18 cellular contexts compared by ENCODE assay signal in genomic region chr3:36741285-36741684, GRCh38. TPM values are rescaled to one million over a fixed set of nuclear protein-coding genes. Genes with fewer than 3 reads are reported as not detected.
DNase-seq lines count a peak whose midpoint lies in the region; ATAC-seq, FAIRE-seq and TF ChIP-seq lines count a peak whose summit lies in the region.
"Had no signal": no experiment of that assay in that cellular context is flagged by ENCODE, and none has a peak within 500 bp of the region (broad histone marks: within the 10 kb centered on the region; RNA-seq: fewer than 3 reads in every experiment).

No MANE protein-coding gene starts in this region.

- no peak overlapping the region for H3K9ac ChIP-seq in astrocyte (ENCODE audit: low read length)

- CTCF ChIA-PET in activated CD8-positive, alpha-beta T cell treated with anti-CD3 and anti-CD28 coated beads for 36 hours (lab: Charles Lee): interaction anchor here (1.4 kb wide), 1 partner anchor 217 kb away, joined by 4 read pairs; no protein-coding TSS in a partner anchor

- no peaks in the 10 kb centered on the region for H3K36me3 ChIP-seq in astrocyte (ENCODE audit: insufficient read depth, low read length)
- H3K36me3 ChIP-seq in kidney epithelial cell (ENCODE audit: control insufficient read depth, insufficient read depth, low read length): no peaks in the 10 kb centered on the region
- H3K36me3 ChIP-seq: left lung, ovary had no signal

- TF ChIP-seq CTCF in astrocyte (IDR thresholded peaks at IDR 0.05; ENCODE audit: insufficient read depth, low read depth, low read length): peak; percentile 10
- peak; percentile 27 for TF ChIP-seq CTCF in kidney epithelial cell (IDR thresholded peaks at IDR 0.05; ENCODE audit: insufficient read depth, low read length, poor library complexity, severe bottlenecking)
- no peak for TF ChIP-seq CTCF in activated CD8-positive, alpha-beta T cell treated with anti-CD3 and anti-CD28 coated beads for 36 hours (IDR thresholded peaks at IDR 0.05)

- no peak overlapping the region for H2AFZ ChIP-seq in astrocyte (ENCODE audit: low read depth, low read length)

- DNase-seq in ACHN (peak; percentile 4), GM04504 (ENCODE audit: low read depth) (peak; percentile 1), astrocyte (ENCODE audit: low read depth) (no peak), kidney epithelial cell (ENCODE audit: low read depth) (no peak), NCI-H510A treated with DMSO at 0.1 percent for 48 hours (lab: John Stamatoyannopoulos, UW) (no peak)
- no peak for DNase-seq in activated CD8-positive, alpha-beta T cell treated with anti-CD3 and anti-CD28 coated beads for 36 hours
- DNase-seq in activated CD4-positive, alpha-beta T cell treated with anti-CD3 and anti-CD28 coated beads, Interleukin-2, amount 50 U/mL, for 1 hour: no peak
- DNase-seq: activated CD4-positive, alpha-beta T cell treated with anti-CD3 and anti-CD28 coated beads, Interleukin-2, amount 10 ng/mL, durations not matched to agents 7 days and 5 days; activated effector memory CD4-positive, alpha-beta T cell treated with anti-CD3 and anti-CD28 coated beads, Interleukin-2, amount 50 U/mL, for 16 hours; CD8-positive, alpha-beta T cell; cerebellar nuclear complex; left lung; NCI-H748 treated with DMSO at 0.1 percent for 48 hours; ovary; stimulated activated CD4-positive, alpha-beta T cell treated with anti-CD3 and anti-CD28 coated beads, Interleukin-1b, Interleukin-23, amount 100 ng/mL, for 48 hours; stimulated activated naive CD4-positive, alpha-beta T cell had no signal

- H3K4me1 ChIP-seq in astrocyte (ENCODE audit: insufficient read depth, low read length): no peaks in the 10 kb centered on the region
- H3K4me1 ChIP-seq: left lung had no signal

- H3K4me2 ChIP-seq in astrocyte (ENCODE audit: low read length): no peak overlapping the region

- no peak overlapping the region for H3K27ac Mint-ChIP-seq in astrocyte (ENCODE audit: unreplicated experiment)
- no peak overlapping the region for H3K27ac Mint-ChIP-seq in activated CD8-positive, alpha-beta T cell treated with anti-CD3 and anti-CD28 coated beads for 36 hours
- H3K27ac Mint-ChIP-seq: activated CD4-positive, alpha-beta T cell treated with anti-CD3 and anti-CD28 coated beads, Interleukin-2, amount 10 ng/mL, durations not matched to agents 7 days and 5 days; CD8-positive, alpha-beta T cell had no signal

- POLR2A ChIA-PET in activated CD8-positive, alpha-beta T cell treated with anti-CD3 and anti-CD28 coated beads for 36 hours (lab: Charles Lee): no interaction called here

- intact Hi-C loops in activated CD8-positive, alpha-beta T cell treated with anti-CD3 and anti-CD28 coated beads for 36 hours (cut with micrococcal nuclease): no loop called here

- no peaks in the 10 kb centered on the region for H3K4me1 Mint-ChIP-seq in astrocyte (ENCODE audit: low read depth, unreplicated experiment)
- H3K4me1 Mint-ChIP-seq in activated CD8-positive, alpha-beta T cell treated with anti-CD3 and anti-CD28 coated beads for 36 hours (ENCODE audit: low read depth): no peaks in the 10 kb centered on the region
- H3K4me1 Mint-ChIP-seq: activated CD4-positive, alpha-beta T cell treated with anti-CD3 and anti-CD28 coated beads, Interleukin-2, amount 10 ng/mL, durations not matched to agents 7 days and 5 days had no signal

- peaks cover 5% of the 10 kb centered on the region for H3K27me3 Mint-ChIP-seq in astrocyte (ENCODE audit: low read depth, unreplicated experiment)
- no peaks in the 10 kb centered on the region for H3K27me3 Mint-ChIP-seq in activated CD8-positive, alpha-beta T cell treated with anti-CD3 and anti-CD28 coated beads for 36 hours

- FAIRE-seq in astrocyte (lab: Jason Lieb, UNC): no peak
- FAIRE-seq: HTR-8/SVneo had no signal

- ATAC-seq in activated CD8-positive, alpha-beta T cell treated with anti-CD3 and anti-CD28 coated beads for 36 hours: no peak
- ATAC-seq in GM21381 (IDR thresholded peaks at IDR 0.05; ENCODE audit: unreplicated experiment): no peak
- ATAC-seq: CD8-positive, alpha-beta T cell; left lung had no signal

- no peaks in the 10 kb centered on the region for H3K79me2 ChIP-seq in astrocyte (ENCODE audit: insufficient read depth, low read length)

- in situ Hi-C loops in ACHN (cut with HindIII; ENCODE audit: low pct_ligation_motif_present, low pct_unique_long_range_greater_than_20kb, low sequenced_read_pairs): no loop called here

- H3K4me3 Mint-ChIP-seq in astrocyte (ENCODE audit: unreplicated experiment): no peak overlapping the region
- H3K4me3 Mint-ChIP-seq in activated CD8-positive, alpha-beta T cell treated with anti-CD3 and anti-CD28 coated beads for 36 hours: no peak overlapping the region
- H3K4me3 Mint-ChIP-seq: activated CD4-positive, alpha-beta T cell treated with anti-CD3 and anti-CD28 coated beads, Interleukin-2, amount 10 ng/mL, durations not matched to agents 7 days and 5 days; CD8-positive, alpha-beta T cell had no signal

- H3K36me3 Mint-ChIP-seq in astrocyte (ENCODE audit: low read depth, unreplicated experiment): no peaks in the 10 kb centered on the region
- H3K36me3 Mint-ChIP-seq in activated CD8-positive, alpha-beta T cell treated with anti-CD3 and anti-CD28 coated beads for 36 hours (ENCODE audit: low read depth): no peaks in the 10 kb centered on the region
- H3K36me3 Mint-ChIP-seq: CD8-positive, alpha-beta T cell had no signal

- H3K4me3 ChIP-seq in astrocyte (ENCODE audit: insufficient read depth, low read depth, low read length) (no peak overlapping the region), kidney epithelial cell (ENCODE audit: low read depth, low read length) (no peak overlapping the region)
- H3K4me3 ChIP-seq: left lung, ovary had no signal

- H4K20me1 ChIP-seq in astrocyte (ENCODE audit: insufficient read depth, low read length): no peaks in the 10 kb centered on the region

- H3K27me3 ChIP-seq in astrocyte (ENCODE audit: insufficient read depth, low read length) (peaks cover 2% of the 10 kb centered on the region), kidney epithelial cell (ENCODE audit: control insufficient read depth, insufficient read depth, low read length) (peaks cover 2% of the 10 kb centered on the region)
- H3K27me3 ChIP-seq: left lung, ovary had no signal

- no peaks in the 10 kb centered on the region for H3K9me3 Mint-ChIP-seq in astrocyte (ENCODE audit: unreplicated experiment)
- no peaks in the 10 kb centered on the region for H3K9me3 Mint-ChIP-seq in activated CD8-positive, alpha-beta T cell treated with anti-CD3 and anti-CD28 coated beads for 36 hours
- H3K9me3 Mint-ChIP-seq: activated CD4-positive, alpha-beta T cell treated with anti-CD3 and anti-CD28 coated beads, Interleukin-2, amount 10 ng/mL, durations not matched to agents 7 days and 5 days; CD8-positive, alpha-beta T cell had no signal

- no peaks in the 10 kb centered on the region for H3K9me3 ChIP-seq in astrocyte (ENCODE audit: insufficient read depth, low read depth, low read length)
- H3K9me3 ChIP-seq: left lung, ovary had no signal

- H3K27ac ChIP-seq in astrocyte (ENCODE audit: low read depth, low read length): no peak overlapping the region
- H3K27ac ChIP-seq: left lung, ovary had no signal

RNA-seq across cellular contexts. Expression of gene DCLK3, which starts 23.1 kb away (rescaled TPM):
- total RNA-seq in astrocyte: not detected in 2 replicates
- total RNA-seq in kidney epithelial cell: under 0.01 and 0.04 TPM in 2 replicates
- under 1 TPM in 1 of 2 experiments, not detected in 1; 0.05 TPM for total RNA-seq in activated CD8-positive, alpha-beta T cell treated with anti-CD3 and anti-CD28 coated beads for 36 hours
- total RNA-seq: activated CD4-positive, alpha-beta T cell treated with anti-CD3 and anti-CD28 coated beads, Interleukin-2, amount 10 ng/mL, durations not matched to agents 7 days and 5 days; CD8-positive, alpha-beta T cell had no signal

Comparison
In these comparisons a context has a peak if more than half of its experiments do, and no peak if none do; other contexts are left out.
1. DNase-seq: peak in ACHN (single experiment) and GM04504 (single experiment); none in astrocyte (single experiment), kidney epithelial cell (single experiment), activated CD8-positive, alpha-beta T cell treated with anti-CD3 and anti-CD28 coated beads for 36 hours (single experiment), NCI-H510A treated with DMSO at 0.1 percent for 48 hours (single experiment) and activated CD4-positive, alpha-beta T cell treated with anti-CD3 and anti-CD28 coated beads, Interleukin-2, amount 50 U/mL, for 1 hour (single experiment).